15 cellular contexts compared by ENCODE assay signal in the genomic region with DNA sequence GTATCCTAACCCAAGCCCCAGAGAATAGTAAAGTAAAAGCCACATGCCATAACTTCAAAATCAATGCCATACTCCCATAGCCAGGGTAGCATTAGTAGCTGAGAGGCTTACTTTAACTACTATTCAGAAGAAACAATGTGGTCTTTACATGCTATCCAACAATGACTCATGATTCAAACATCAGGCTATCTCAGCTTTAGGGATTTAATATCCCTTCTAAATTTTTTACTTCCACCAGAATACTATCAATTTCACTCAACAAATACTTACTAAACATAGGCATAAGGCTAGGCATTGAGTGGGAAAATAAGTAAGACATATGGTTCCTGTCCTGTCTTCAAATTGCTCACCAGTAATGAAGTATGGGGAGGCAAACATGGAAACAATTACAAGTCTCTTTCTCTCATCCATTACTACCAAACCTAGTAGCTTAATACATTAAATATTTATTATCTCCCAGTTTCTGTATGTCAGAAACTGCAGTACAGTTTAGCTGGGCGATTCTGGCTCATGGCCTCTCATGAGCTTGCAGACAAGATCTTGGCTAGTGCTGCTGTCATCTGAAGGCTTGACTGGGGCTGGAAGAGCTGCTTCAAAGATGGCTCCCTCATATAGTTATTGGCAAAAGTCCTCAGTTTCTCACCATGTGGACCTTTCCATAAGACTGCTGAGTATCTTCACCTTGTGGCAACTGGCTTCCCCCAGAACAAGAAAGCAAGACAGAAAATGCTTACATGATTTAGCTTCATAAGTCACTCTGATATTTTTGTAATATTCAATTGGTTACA. TPM values are rescaled to one million over a fixed set of nuclear protein-coding genes. Genes with fewer than 3 reads are reported as not detected.
DNase-seq lines count a peak whose midpoint lies in the region; ATAC-seq and TF ChIP-seq lines count a peak whose summit lies in the region.
"Had no signal": no experiment of that assay in that cellular context is flagged by ENCODE, and none has a peak within 500 bp of the region (broad histone marks: within the 10 kb centered on the region; RNA-seq: fewer than 3 reads in every experiment).

No MANE protein-coding gene starts in this region.

- H3K79me2 ChIP-seq in PC-3 (ENCODE audit: low read length) (0 out of 2 replicates have a peak, but pooled peaks cover 11% of the 10 kb centered on the region), osteoblast (ENCODE audit: insufficient read depth, low read length) (peaks cover 55% of the 10 kb centered on the region)

- no peaks in the 10 kb centered on the region for H3K9me3 ChIP-seq in PC-3 (ENCODE audit: low read length)
- H3K9me3 ChIP-seq in osteoblast (ENCODE audit: low read depth, low read length) = no peaks in the 10 kb centered on the region
- H3K9me3 ChIP-seq: testis had no signal

- BruUV-seq in PC-3 (replicated peaks; lab: Mats Ljungman, UMichigan) = no TSS peak

- H2AFZ ChIP-seq in PC-3 (ENCODE audit: low read length) = no peak overlapping the region
- no peak overlapping the region for H2AFZ ChIP-seq in osteoblast (ENCODE audit: low read length)

- H3K27ac ChIP-seq in PC-3 (ENCODE audit: low read length) = no peak overlapping the region
- peak overlapping the region; percentile 74 for H3K27ac ChIP-seq in osteoblast (ENCODE audit: low read depth, low read length)
- H3K27ac ChIP-seq: spleen, testis had no signal

- H3K4me3 ChIP-seq in PC-3 (ENCODE audit: low read length) (no peak overlapping the region), osteoblast (ENCODE audit: insufficient read depth, low read length) (no peak overlapping the region)
- H3K4me3 ChIP-seq: MG63, spleen, testis had no signal

- DNase-seq in EH (ENCODE audit: low read depth) (peak; percentile 91), PC-3 (peak; percentile 60), epidermal melanocyte (ENCODE audit: insufficient read length, low spot score) (peak; percentile 54), osteoblast (ENCODE audit: insufficient read length, low spot score, missing footprints) (peak; percentile 86), immature natural killer cell (no peak), SKM-1 (lab: John Stamatoyannopoulos, UW; ENCODE audit: unreplicated experiment) (no peak)
- no peak for DNase-seq in central memory CD4-positive, alpha-beta T cell
- DNase-seq: activated CD8-positive, alpha-beta T cell treated with anti-CD3 and anti-CD28 coated beads, Interleukin-2, amount 10 ng/mL, durations not matched to agents 7 days and 5 days; activated gamma-delta T cell treated with Interleukin-2 at 50 U/mL for 16 hours; head of caudate nucleus; MG63; nephron progenitor cell; spleen; testis had no signal

- H3K9me3 Mint-ChIP-seq in immature natural killer cell = no peaks in the 10 kb centered on the region

- no peaks in the 10 kb centered on the region for H3K9me2 ChIP-seq in PC-3 (replicated peaks; ENCODE audit: low read length)

- no peak overlapping the region for H3K27ac Mint-ChIP-seq in immature natural killer cell
- H3K27ac Mint-ChIP-seq: activated CD8-positive, alpha-beta T cell treated with anti-CD3 and anti-CD28 coated beads, Interleukin-2, amount 10 ng/mL, durations not matched to agents 7 days and 5 days; nephron progenitor cell had no signal

- H3K36me3 ChIP-seq in PC-3 (ENCODE audit: low read depth, low read length) (no peaks in the 10 kb centered on the region), osteoblast (ENCODE audit: insufficient read depth, low read length) (no peaks in the 10 kb centered on the region)
- H3K36me3 ChIP-seq: MG63 had no signal

- H3K4me3 Mint-ChIP-seq in immature natural killer cell = no peak overlapping the region
- H3K4me3 Mint-ChIP-seq: activated CD8-positive, alpha-beta T cell treated with anti-CD3 and anti-CD28 coated beads, Interleukin-2, amount 10 ng/mL, durations not matched to agents 7 days and 5 days; nephron progenitor cell had no signal

- intact Hi-C loops in PC-3 (cut with micrococcal nuclease) = no loop called here

- H3K36me3 Mint-ChIP-seq in immature natural killer cell = no peaks in the 10 kb centered on the region

- no peak overlapping the region for H3K9ac ChIP-seq in PC-3 (ENCODE audit: low read length)

- TF ChIP-seq CTCF in PC-3 (conservative IDR thresholded peaks at IDR 0.05; ENCODE audit: low read depth, low read length) (no peak), osteoblast (IDR thresholded peaks at IDR 0.05; ENCODE audit: extremely low read depth, low read depth, low read length) (no peak)

- H3K4me2 ChIP-seq in PC-3 (ENCODE audit: low read length) = no peak overlapping the region
- peak overlapping the region; percentile 23 for H3K4me2 ChIP-seq in osteoblast (ENCODE audit: insufficient read depth, low read length)

- CTCF ChIA-PET in PC-3 (lab: Charles Lee) = interaction anchor here (0.7 kb wide), 2 partner anchors 145 to 313 kb away, joined by 3 to 4 read pairs; no protein-coding TSS in a partner anchor

- ATAC-seq in PC-3 = peak; percentile 97
- no peak for ATAC-seq in HG03196 (IDR thresholded peaks at IDR 0.05; ENCODE audit: unreplicated experiment)
- ATAC-seq: activated CD8-positive, alpha-beta T cell treated with anti-CD3 and anti-CD28 coated beads, Interleukin-2, amount 10 ng/mL, durations not matched to agents 7 days and 5 days had no signal

- no peaks in the 10 kb centered on the region for H3K4me1 Mint-ChIP-seq in immature natural killer cell

- H4K20me1 ChIP-seq in PC-3 (ENCODE audit: low read length) = no peaks in the 10 kb centered on the region; the same call in 1 of the 2 replicates
- peaks cover 9% of the 10 kb centered on the region for H4K20me1 ChIP-seq in osteoblast (ENCODE audit: insufficient read depth, low read length)

- H3K27me3 ChIP-seq in PC-3 (ENCODE audit: low read length) = no peaks in the 10 kb centered on the region
- no peaks in the 10 kb centered on the region for H3K27me3 ChIP-seq in osteoblast (ENCODE audit: insufficient read depth, low read length)
- H3K27me3 ChIP-seq: MG63, spleen, testis had no signal

- POLR2A ChIA-PET in PC-3 (lab: Charles Lee; ENCODE audit: unreplicated experiment) = interaction anchor here (0.6 kb wide), 1 partner anchor 30 kb away, joined by 3 read pairs; no protein-coding TSS in a partner anchor

- H3K27me3 Mint-ChIP-seq in immature natural killer cell (ENCODE audit: low read depth in 3 of 3) = peaks cover 2 to 4% (median 3%) of the 10 kb centered on the region in 3 donors

- H3K4me1 ChIP-seq in PC-3 (ENCODE audit: insufficient read depth, low read length) (peaks cover 19% of the 10 kb centered on the region), osteoblast (ENCODE audit: insufficient read depth, low read length) (peaks cover 21% of the 10 kb centered on the region)
- H3K4me1 ChIP-seq: testis had no signal

- H3F3A ChIP-seq in PC-3 (ENCODE audit: low read length, unreplicated experiment) = no peaks in the 10 kb centered on the region

RNA-seq across cellular contexts. Expression of gene EVI5, which starts 30.7 kb away (rescaled TPM):
- total RNA-seq in PC-3 (2014; rRNA removed) = 38.2 and 65.5 TPM in 2 replicates
- 51.3 and 51.8 TPM in 2 replicates for total RNA-seq in osteoblast
- polyA plus RNA-seq in immature natural killer cell = 1 to 10 TPM in 2 of 3 donors, under 1 TPM in 1; 0.39 to 2.2 (median 1.7) TPM

Comparison
In these comparisons a context has a peak if more than half of its experiments do, and no peak if none do; other contexts are left out.
1. DNase-seq: peak in EH (single experiment), PC-3 (single experiment), epidermal melanocyte (single experiment) and osteoblast (single experiment); none in immature natural killer cell (0 of 3), central memory CD4-positive, alpha-beta T cell (single experiment) and SKM-1 (single experiment).